In genomic region chrX:22314692-22315091, GRCh38 we compare ENCODE assay signal across 17 cellular contexts. TPM values are rescaled to one million over a fixed set of nuclear protein-coding genes. Genes with fewer than 3 reads are reported as not detected.
DNase-seq lines count a peak whose midpoint lies in the region; ATAC-seq, FAIRE-seq and TF ChIP-seq lines count a peak whose summit lies in the region.
"Had no signal": no experiment of that assay in that cellular context is flagged by ENCODE, and none has a peak within 500 bp of the region (broad histone marks: within the 10 kb centered on the region; RNA-seq: fewer than 3 reads in every experiment).

No MANE protein-coding gene starts in this region.

- H3K27ac ChIP-seq in heart left ventricle = no peak overlapping the region
- no peak overlapping the region for H3K27ac ChIP-seq in small intestine (ENCODE audit: low read depth in 1 of 2, low read length in 1 of 2)
- H3K27ac ChIP-seq: gastroesophageal sphincter, left ventricle myocardium inferior, suprapubic skin had no signal

- H3K4me1 ChIP-seq in heart left ventricle (no peaks in the 10 kb centered on the region), small intestine (ENCODE audit: control insufficient read depth in 2 of 2, insufficient read depth in 1 of 2, low read depth in 1 of 2, low read length in 1 of 2) (no peaks in the 10 kb centered on the region)
- H3K4me1 ChIP-seq: gastroesophageal sphincter, left ventricle myocardium inferior, suprapubic skin had no signal

- no peak for FAIRE-seq in bronchial epithelial cell (lab: Jason Lieb, UNC)
- FAIRE-seq in small intestine (lab: Jason Lieb, UNC) = no peak

- TF ChIP-seq CTCF in bronchial epithelial cell (IDR thresholded peaks at IDR 0.05; ENCODE audit: insufficient read depth, low read length, severe bottlenecking) (no peak), heart left ventricle (IDR thresholded peaks at IDR 0.05) (no peak)

- WGBS in heart left ventricle, 4 donors = 26 to 64% (median 41%) methylated on average over 2 of the region's 2 CpGs
- WGBS in small intestine, 3 donors = 17 to 38% (median 22%) methylated on average over 2 of the region's 2 CpGs

- ATAC-seq in HG02852 (IDR thresholded peaks at IDR 0.05; ENCODE audit: unreplicated experiment) (no peak), heart left ventricle (no peak)
- ATAC-seq: gastroesophageal sphincter had no signal

- TF ChIP-seq EP300 in Ishikawa (IDR thresholded peaks at IDR 0.05; ENCODE audit: borderline replicate concordance) = no peak

- intact Hi-C loops in heart left ventricle (cut with DNase I) = no loop called here

- DNase-seq in EH (ENCODE audit: low read depth) (peak; percentile 40), bronchial epithelial cell (ENCODE audit: low read depth) (peak; percentile 4), lung microvascular endothelial cell (ENCODE audit: low read depth in 2 of 2) (peak; percentile 29 to 40), heart left ventricle (no peak), small intestine (no peak)
- no peak for DNase-seq in activated effector memory CD4-positive, alpha-beta T cell treated with anti-CD3 and anti-CD28 coated beads, Interleukin-2, amount 50 U/mL, for 16 hours
- DNase-seq: activated CD8-positive, alpha-beta memory T cell treated with anti-CD3 and anti-CD28 coated beads, Interleukin-2, amount 50 U/mL, for 4 hours; CD4-positive, CD25-positive, alpha-beta regulatory T cell; left ventricle myocardium inferior; NCI-H524; Right ventricle myocardium superior had no signal

- no peak for TF ChIP-seq POLR2A in heart left ventricle (IDR thresholded peaks at IDR 0.05)

- H3K4me3 ChIP-seq in bronchial epithelial cell (ENCODE audit: low read depth, low read length) (no peak overlapping the region), heart left ventricle (no peak overlapping the region), small intestine (ENCODE audit: low read depth in 1 of 2, low read length in 2 of 2) (no peak overlapping the region)
- H3K4me3 ChIP-seq: gastroesophageal sphincter, left ventricle myocardium inferior, smooth muscle cell, suprapubic skin had no signal

- H3K27me3 ChIP-seq in bronchial epithelial cell (ENCODE audit: control insufficient read depth, insufficient read depth, low read length) (no peaks in the 10 kb centered on the region), heart left ventricle (peaks cover 0 to 4% (median 0%) of the 10 kb centered on the region in 9 donors), small intestine (ENCODE audit: control insufficient read depth in 2 of 2, insufficient read depth in 2 of 2, low read length in 2 of 2) (no peaks in the 10 kb centered on the region)
- H3K27me3 ChIP-seq: gastroesophageal sphincter, suprapubic skin had no signal

- no peaks in the 10 kb centered on the region for H3K9me3 ChIP-seq in heart left ventricle
- no peaks in the 10 kb centered on the region for H3K9me3 ChIP-seq in small intestine (ENCODE audit: control insufficient read depth, low read depth)
- H3K9me3 ChIP-seq: gastroesophageal sphincter, left ventricle myocardium inferior, suprapubic skin had no signal

- no peaks in the 10 kb centered on the region for H3K36me3 ChIP-seq in bronchial epithelial cell (ENCODE audit: control insufficient read depth, insufficient read depth, low read length)
- H3K36me3 ChIP-seq in heart left ventricle = no peaks in the 10 kb centered on the region
- H3K36me3 ChIP-seq in small intestine (ENCODE audit: control insufficient read depth in 2 of 2, insufficient read depth in 2 of 2, low read length in 2 of 2) = no peaks in the 10 kb centered on the region
- H3K36me3 ChIP-seq: gastroesophageal sphincter, left ventricle myocardium inferior, suprapubic skin had no signal

- no peak for TF ChIP-seq RAD21 in Ishikawa (IDR thresholded peaks at IDR 0.05; ENCODE audit: low read depth)

TF ChIP-seq in Ishikawa, 13 proteins besides CTCF, POLR2A, EP300 and RAD21:
- TF ChIP-seq REST (IDR thresholded peaks at IDR 0.05; ENCODE audit: low read depth) (peak; percentile 46; the same call in 1 of the 2 replicates), FOXM1 (IDR thresholded peaks at IDR 0.05; ENCODE audit: borderline replicate concordance, low read depth) (no peak)

RNA-seq across cellular contexts. Expression of gene CBLL2, which starts 42.0 kb away (rescaled TPM):
- total RNA-seq in bronchial epithelial cell (0.13 TPM in 1 of 2 replicates, not detected in the other), lung microvascular endothelial cell (not detected in 2 replicates), heart left ventricle (not detected)
- polyA plus RNA-seq in heart left ventricle (not detected), small intestine (not detected)
- total RNA-seq: CD4-positive, CD25-positive, alpha-beta regulatory T cell; left ventricle myocardium inferior; neural crest cell; Right ventricle myocardium superior; smooth muscle cell; suprapubic skin had no signal
- polyA plus RNA-seq: CD4-positive, CD25-positive, alpha-beta regulatory T cell; smooth muscle cell had no signal

Comparison
In these comparisons a context has a peak if more than half of its experiments do, and no peak if none do; other contexts are left out.
1. DNase-seq: peak in EH (single experiment), bronchial epithelial cell (single experiment) and lung microvascular endothelial cell (2 of 2); none in activated effector memory CD4-positive, alpha-beta T cell treated with anti-CD3 and anti-CD28 coated beads, Interleukin-2, amount 50 U/mL, for 16 hours (single experiment), heart left ventricle (0 of 5) and small intestine (single experiment).